ENCODE assay signal across 20 cellular contexts in the genomic region with DNA sequence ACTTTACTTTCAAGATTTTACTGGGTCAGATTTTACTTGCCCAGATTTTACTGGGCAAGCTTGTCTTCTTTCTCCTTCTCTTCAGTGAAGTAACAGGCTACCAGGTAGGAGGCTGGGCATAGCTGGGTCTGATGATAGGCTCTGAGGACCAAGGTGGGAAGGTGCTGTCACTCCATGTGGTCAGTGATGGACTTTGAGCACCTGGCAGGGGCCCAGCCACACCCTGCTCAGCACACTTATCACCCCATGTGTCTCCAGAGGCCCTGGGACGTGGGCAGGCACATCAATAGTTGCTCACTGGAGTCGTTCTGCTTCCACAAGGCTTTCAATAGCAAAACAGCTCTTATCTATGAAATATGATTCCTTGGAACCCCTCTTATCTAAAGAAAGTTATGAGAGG.
"Had no signal": no experiment of that assay in that cellular context is flagged by ENCODE, and none has a peak within 500 bp of the region (broad histone marks: within the 10 kb centered on the region; RNA-seq: fewer than 3 reads in every experiment).

No MANE protein-coding gene starts in this region.

- DNase-seq: dermis blood vessel endothelial cell; dorsolateral prefrontal cortex; effector CD8-positive, alpha-beta T cell; effector memory CD8-positive, alpha-beta T cell; endodermal cell; erythroblast; esophagus squamous epithelium; foreskin keratinocyte; heart left ventricle; hippocampal formation; kidney; kidney glomerular epithelial cell; left lung; left ventricle myocardium superior; lower lobe of right lung; mesenchymal stem cell; mucosa of descending colon; naive thymus-derived CD4-positive, alpha-beta T cell had no signal

- ATAC-seq: effector memory CD8-positive, alpha-beta T cell; esophagus mucosa; foreskin keratinocyte; gastroesophageal sphincter; heart left ventricle; left lung; left ventricle myocardium superior; lower lobe of right lung; mucosa of descending colon; naive thymus-derived CD4-positive, alpha-beta T cell had no signal
